Comparison of ENCODE assay signal across 9 cellular contexts in the genomic region with DNA sequence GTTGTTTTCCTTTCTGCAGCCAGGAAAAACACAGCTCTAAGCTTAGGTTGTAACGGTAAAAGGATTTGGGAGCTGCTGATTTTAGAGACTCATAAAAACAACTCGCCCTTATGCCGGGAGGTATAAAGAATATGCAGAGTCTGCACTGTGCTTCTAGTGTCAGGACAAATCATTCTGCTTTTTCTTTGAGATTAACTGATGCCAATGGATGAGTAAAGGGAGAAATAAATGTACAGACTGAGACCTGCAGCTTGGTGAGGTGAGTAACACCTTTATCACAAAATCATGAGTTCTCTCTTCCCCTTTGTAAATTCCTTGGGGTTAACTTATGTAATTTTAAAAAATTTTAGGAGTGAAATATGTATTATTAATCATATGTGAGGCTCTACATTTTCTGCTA. TPM values are rescaled to one million over a fixed set of nuclear protein-coding genes. Genes with fewer than 3 reads are reported as not detected.
A peak's percentile ranks its signal among the peaks of the same experiment; 100 is the strongest.
DNase-seq lines count a peak whose midpoint lies in the region; ATAC-seq and TF ChIP-seq lines count a peak whose summit lies in the region.
"Had no signal": no experiment of that assay in that cellular context is flagged by ENCODE, and none has a peak within 500 bp of the region (broad histone marks: within the 10 kb centered on the region; RNA-seq: fewer than 3 reads in every experiment).

No MANE protein-coding gene starts in this region.

- WGBS in liver = 85% methylated on average over 3 of the region's 3 CpGs
- 49 to 60% methylated on average over 3 of the region's 3 CpGs for WGBS in thyroid gland, 2 donors

- H3K27me3 ChIP-seq in liver (ENCODE audit: control insufficient read depth in 4 of 4, insufficient read depth in 4 of 4, low read length in 3 of 4) (no peaks in the 10 kb centered on the region), thyroid gland (no peaks in the 10 kb centered on the region)

- peak overlapping the region; percentile 90 to 100 for H3K27ac ChIP-seq in liver (ENCODE audit: low read depth in 1 of 2, low read length in 2 of 2)
- peak overlapping the region; percentile 98 to 99 (median 99) for H3K27ac ChIP-seq in thyroid gland

- H3K4me3 Mint-ChIP-seq in activated T-cell treated with anti-CD3 and anti-CD28 coated beads, Interleukin-2, amount 50 U/mL, for 4 hours = peak overlapping the region; percentile 91

- TF ChIP-seq CTCF in liver (IDR thresholded peaks at IDR 0.05; ENCODE audit: low read depth, low read length, missing input control) (no peak), thyroid gland (IDR thresholded peaks at IDR 0.05) (no peak)

- TF ChIP-seq POLR2A in thyroid gland (IDR thresholded peaks at IDR 0.05) = no peak

- DNase-seq in activated T-cell treated with anti-CD3 and anti-CD28 coated beads, Interleukin-2, amount 50 U/mL, for 4 hours = no peak
- no peak for DNase-seq in activated T-cell treated with anti-CD3 and anti-CD28 coated beads, Interleukin-2, amount 50 U/mL, for 1 hour
- peak; percentile 42 for DNase-seq in astrocyte of the hippocampus (ENCODE audit: low read depth, low spot score)
- no peak for DNase-seq in thyroid gland
- no peak for DNase-seq in germinal center (ENCODE audit: low spot score)
- no peak for DNase-seq in stimulated activated CD4-positive, alpha-beta T cell treated with anti-CD3 and anti-CD28 coated beads, Interleukin-15, amount 100 ng/mL, for 24 hours

- H3K4me3 ChIP-seq in liver (ENCODE audit: low read depth in 1 of 3, low read length in 3 of 3) = no peak overlapping the region
- no peak overlapping the region for H3K4me3 ChIP-seq in thyroid gland (replicated peaks in 1 of 3)

- no peak for ATAC-seq in activated T-cell treated with anti-CD3 and anti-CD28 coated beads, Interleukin-2, amount 50 U/mL, for 4 hours
- no peak for ATAC-seq in HG02571 (IDR thresholded peaks at IDR 0.05; ENCODE audit: unreplicated experiment)

- H3K27me3 Mint-ChIP-seq in activated T-cell treated with anti-CD3 and anti-CD28 coated beads, Interleukin-2, amount 50 U/mL, for 4 hours (ENCODE audit: low read depth) = no peaks in the 10 kb centered on the region

- H3K4me1 ChIP-seq in liver (ENCODE audit: control insufficient read depth in 4 of 4, insufficient read depth in 4 of 4, low read length in 3 of 4) (peaks cover 0 to 7% (median 4%) of the 10 kb centered on the region in 4 donors), thyroid gland (peaks cover 0 to 32% of the 10 kb centered on the region in 2 donors)

- H3K9ac ChIP-seq in liver (ENCODE audit: low read depth in 1 of 2, low read length in 2 of 2) = peak overlapping the region in 1 of 2 donors; percentile 73

- intact Hi-C loops in thyroid gland (cut with DNase I) = no loop called here

- no peaks in the 10 kb centered on the region for H3K9me3 Mint-ChIP-seq in activated T-cell treated with anti-CD3 and anti-CD28 coated beads, Interleukin-2, amount 50 U/mL, for 4 hours

- TF ChIP-seq RAD21 in liver (IDR thresholded peaks at IDR 0.05) = no peak

- H3K36me3 Mint-ChIP-seq in activated T-cell treated with anti-CD3 and anti-CD28 coated beads, Interleukin-2, amount 50 U/mL, for 4 hours (ENCODE audit: insufficient read depth) = no peaks in the 10 kb centered on the region

- H3K4me1 Mint-ChIP-seq in activated T-cell treated with anti-CD3 and anti-CD28 coated beads, Interleukin-2, amount 50 U/mL, for 4 hours (ENCODE audit: low read depth) = peaks cover 37% of the 10 kb centered on the region

- no peaks in the 10 kb centered on the region for H3K36me3 ChIP-seq in liver (ENCODE audit: control insufficient read depth in 4 of 4, insufficient read depth in 3 of 4, low read depth in 1 of 4, low read length in 3 of 4)
- no peaks in the 10 kb centered on the region for H3K36me3 ChIP-seq in thyroid gland

- H3K9me3 ChIP-seq in liver (ENCODE audit: control insufficient read depth in 4 of 4, low read length in 3 of 4) (no peaks in the 10 kb centered on the region), thyroid gland (no peaks in the 10 kb centered on the region)

TF ChIP-seq in liver, 16 proteins besides CTCF, POLR2A, EP300 and RAD21:
- TF ChIP-seq YY1 (IDR thresholded peaks at IDR 0.05) = no peak
- TF ChIP-seq GABPA (IDR thresholded peaks at IDR 0.05 in 1 of 2, conservative IDR thresholded peaks at IDR 0.05 in 1 of 2) = no peak

RNA-seq across cellular contexts. Expression of gene SFR1, which starts 1.9 kb away (rescaled TPM):
- 10 to 100 TPM in 2 of 3 donors, 1 to 10 TPM in 1; 9.4 to 12.3 (median 11.9) TPM for total RNA-seq in activated T-cell treated with anti-CD3 and anti-CD28 coated beads, Interleukin-2, amount 50 U/mL, for 4 hours
- total RNA-seq in liver = 1 to 10 TPM; 1.7 to 5.5 TPM
- polyA plus RNA-seq in liver = 1 to 10 TPM in 1 of 2 donors, under 1 TPM in 1; 0.83 to 1.5 TPM
- total RNA-seq in thyroid gland = 10 to 100 TPM in 1 of 4 donors, 1 to 10 TPM in 3; 4.5 to 12.1 (median 5.1) TPM

RNA-seq across cellular contexts. Expression of gene COL17A1, which starts 34.4 kb away (rescaled TPM):
- total RNA-seq in activated T-cell treated with anti-CD3 and anti-CD28 coated beads, Interleukin-2, amount 50 U/mL, for 4 hours = under 1 TPM in 1 of 3 donors, not detected in 2; 0.23 TPM
- total RNA-seq in liver (1 to 10 TPM in 1 of 2 donors, not detected in 1; 1.7 TPM), thyroid gland (10 to 100 TPM in 1 of 4 donors, 1 to 10 TPM in 2, under 1 TPM in 1; 0.49 to 10.2 (median 2.3) TPM)
- under 1 TPM in 1 of 2 donors, not detected in 1; 0.05 TPM for polyA plus RNA-seq in liver
- total RNA-seq: fibroblast of villous mesenchyme had no signal
